In the genomic region with DNA sequence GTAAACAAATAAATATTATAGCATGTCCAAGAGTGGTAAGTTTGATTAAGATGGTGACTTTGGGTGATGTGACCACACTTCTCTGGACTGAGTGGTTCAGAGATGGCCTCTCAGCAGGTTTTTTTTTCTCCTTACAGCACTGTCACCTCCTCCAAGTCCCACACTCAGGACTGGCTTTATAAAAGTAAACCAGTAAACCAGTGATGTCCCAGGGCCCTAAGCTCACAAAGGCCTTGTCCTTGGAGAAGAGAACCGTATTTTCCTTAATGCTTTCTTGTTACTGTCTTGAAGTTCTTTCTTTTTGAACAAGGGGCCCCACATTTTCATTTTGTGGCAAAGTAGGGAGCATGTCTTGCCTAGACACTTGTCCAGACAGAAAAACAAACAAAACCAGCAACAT, we compare ENCODE assay signal across 23 cellular contexts.
"Had no signal": no experiment of that assay in that cellular context is flagged by ENCODE, and none has a peak within 500 bp of the region (broad histone marks: within the 10 kb centered on the region; RNA-seq: fewer than 3 reads in every experiment).

No MANE protein-coding gene starts in this region.

- H3K4me3 ChIP-seq: colonic mucosa, coronary artery, dorsolateral prefrontal cortex, esophagus muscularis mucosa, esophagus squamous epithelium, gastrocnemius medialis, gastroesophageal sphincter, heart left ventricle, heart right ventricle had no signal

- H3K4me1 ChIP-seq: colonic mucosa, esophagus squamous epithelium, foreskin keratinocyte, gastrocnemius medialis, gastroesophageal sphincter had no signal

- H3K27ac ChIP-seq: colonic mucosa, coronary artery, dorsolateral prefrontal cortex, epithelial cell of prostate, esophagus muscularis mucosa, esophagus squamous epithelium, foreskin keratinocyte, gastrocnemius medialis, gastroesophageal sphincter, heart right ventricle had no signal

- DNase-seq: colonic mucosa; cortex of kidney; dermis blood vessel endothelial cell; dorsolateral prefrontal cortex; effector CD4-positive, alpha-beta T cell; effector CD8-positive, alpha-beta T cell; effector memory CD4-positive, alpha-beta T cell; effector memory CD8-positive, alpha-beta T cell; endodermal cell; erythroblast; esophagus squamous epithelium; foreskin fibroblast; foreskin keratinocyte; foreskin melanocyte; gastrocnemius medialis; glutamatergic neuron; head of caudate nucleus; heart left ventricle; heart right ventricle had no signal

- H3K9me3 ChIP-seq: colonic mucosa, esophagus muscularis mucosa, esophagus squamous epithelium, gastrocnemius medialis, gastroesophageal sphincter, heart left ventricle had no signal

- H3K27me3 ChIP-seq: colonic mucosa, dorsolateral prefrontal cortex, esophagus muscularis mucosa, esophagus squamous epithelium, foreskin keratinocyte, gastrocnemius medialis, gastroesophageal sphincter, heart left ventricle, heart right ventricle had no signal

- H3K36me3 ChIP-seq: colonic mucosa, esophagus muscularis mucosa, esophagus squamous epithelium, gastrocnemius medialis, gastroesophageal sphincter, heart left ventricle, heart right ventricle had no signal
